Comparison of ENCODE assay signal across 17 cellular contexts in the genomic region with DNA sequence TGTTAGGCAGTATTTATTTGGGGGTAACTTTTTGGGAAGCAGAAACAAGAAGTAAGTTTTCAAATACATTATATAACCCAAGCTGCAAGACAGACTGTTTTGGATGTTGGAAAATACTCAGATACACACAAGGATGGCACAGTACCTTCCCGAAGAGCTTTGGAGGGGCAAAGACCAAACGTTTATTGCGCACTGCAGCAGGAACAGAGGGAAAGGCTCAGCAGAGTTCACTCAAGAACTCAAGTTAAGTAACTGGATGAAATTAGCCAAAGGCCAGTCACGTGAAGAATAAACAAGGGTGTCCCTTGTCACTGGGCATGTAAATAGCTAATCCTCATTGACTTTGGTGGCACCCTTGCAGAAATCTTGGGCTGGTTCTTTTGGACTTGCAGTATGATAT.
"Had no signal": no experiment of that assay in that cellular context is flagged by ENCODE, and none has a peak within 500 bp of the region (broad histone marks: within the 10 kb centered on the region; RNA-seq: fewer than 3 reads in every experiment).

No MANE protein-coding gene starts in this region.

- H3K9me3 Mint-ChIP-seq: activated CD4-positive, alpha-beta memory T cell treated with anti-CD3 and anti-CD28 coated beads, Interleukin-2, amount 10 ng/mL, durations not matched to agents 7 days and 5 days; activated CD4-positive, alpha-beta T cell treated with anti-CD3 and anti-CD28 coated beads, Interleukin-2, amount 10 ng/mL, durations not matched to agents 24 days and 14 days; activated naive CD4-positive, alpha-beta T cell treated with anti-CD3 and anti-CD28 coated beads, Interleukin-2, amount 50 U/mL, for 24 hours; central memory CD8-positive, alpha-beta T cell; naive thymus-derived CD8-positive, alpha-beta T cell; stimulated activated naive CD8-positive, alpha-beta T cell treated with anti-CD3 and anti-CD28 coated beads, Interleukin-15, amount 100 ng/mL, for 72 hours had no signal

- ATAC-seq: activated CD4-positive, CD25-positive, alpha-beta regulatory T cell treated with anti-CD3 and anti-CD28 coated beads, Interleukin-2, amount 50 U/mL, for 24 hours; heart right ventricle; naive thymus-derived CD8-positive, alpha-beta T cell; stimulated activated naive CD8-positive, alpha-beta T cell treated with anti-CD3 and anti-CD28 coated beads, Interleukin-15, amount 100 ng/mL, for 72 hours had no signal

- H3K36me3 ChIP-seq: colonic mucosa had no signal

- H3K27ac ChIP-seq: colonic mucosa, thoracic aorta, VCaP had no signal

- H3K4me3 Mint-ChIP-seq: activated CD4-positive, alpha-beta memory T cell treated with anti-CD3 and anti-CD28 coated beads, Interleukin-2, amount 10 ng/mL, durations not matched to agents 7 days and 5 days; activated CD4-positive, alpha-beta T cell treated with anti-CD3 and anti-CD28 coated beads, Interleukin-2, amount 10 ng/mL, durations not matched to agents 24 days and 14 days; activated naive CD4-positive, alpha-beta T cell treated with anti-CD3 and anti-CD28 coated beads, Interleukin-2, amount 50 U/mL, for 24 hours; central memory CD8-positive, alpha-beta T cell; stimulated activated naive CD8-positive, alpha-beta T cell treated with anti-CD3 and anti-CD28 coated beads, Interleukin-15, amount 100 ng/mL, for 72 hours had no signal

- DNase-seq: activated CD4-positive, alpha-beta memory T cell treated with anti-CD3 and anti-CD28 coated beads, Interleukin-2, amount 10 ng/mL, durations not matched to agents 7 days and 5 days; activated CD4-positive, alpha-beta T cell treated with anti-CD3 and anti-CD28 coated beads, Interleukin-2, amount 10 ng/mL, durations not matched to agents 24 days and 14 days; activated gamma-delta T cell treated with Interleukin-2 at 50 U/mL for 16 hours; activated T-cell treated with anti-CD3 and anti-CD28 coated beads, Interleukin-2, amount 50 U/mL, for 1 hour; colonic mucosa; heart right ventricle; islet precursor cell; naive thymus-derived CD8-positive, alpha-beta T cell; stimulated activated CD4-positive, alpha-beta T cell treated with anti-CD3 and anti-CD28 coated beads, Interleukin-1b, Interleukin-23, amount 100 ng/mL, for 48 hours; stimulated activated naive CD8-positive, alpha-beta T cell treated with anti-CD3 and anti-CD28 coated beads, Interleukin-15, amount 100 ng/mL, for 72 hours; upper lobe of left lung had no signal

- H3K27me3 Mint-ChIP-seq: activated CD4-positive, alpha-beta memory T cell treated with anti-CD3 and anti-CD28 coated beads, Interleukin-2, amount 10 ng/mL, durations not matched to agents 7 days and 5 days; activated CD4-positive, alpha-beta T cell treated with anti-CD3 and anti-CD28 coated beads, Interleukin-2, amount 10 ng/mL, durations not matched to agents 24 days and 14 days; activated naive CD4-positive, alpha-beta T cell treated with anti-CD3 and anti-CD28 coated beads, Interleukin-2, amount 50 U/mL, for 24 hours; central memory CD8-positive, alpha-beta T cell; stimulated activated naive CD8-positive, alpha-beta T cell treated with anti-CD3 and anti-CD28 coated beads, Interleukin-15, amount 100 ng/mL, for 72 hours had no signal

- H3K4me3 ChIP-seq: colonic mucosa, thoracic aorta, upper lobe of left lung had no signal

- H3K9me3 ChIP-seq: colonic mucosa, heart right ventricle, thoracic aorta, upper lobe of left lung had no signal

- H3K36me3 Mint-ChIP-seq: activated naive CD4-positive, alpha-beta T cell treated with anti-CD3 and anti-CD28 coated beads, Interleukin-2, amount 50 U/mL, for 24 hours had no signal

- H3K27ac Mint-ChIP-seq: activated CD4-positive, alpha-beta memory T cell treated with anti-CD3 and anti-CD28 coated beads, Interleukin-2, amount 10 ng/mL, durations not matched to agents 7 days and 5 days; activated CD4-positive, alpha-beta T cell treated with anti-CD3 and anti-CD28 coated beads, Interleukin-2, amount 10 ng/mL, durations not matched to agents 24 days and 14 days; activated naive CD4-positive, alpha-beta T cell treated with anti-CD3 and anti-CD28 coated beads, Interleukin-2, amount 50 U/mL, for 24 hours; progenitor cell of endocrine pancreas had no signal

- H3K27me3 ChIP-seq: colonic mucosa, heart right ventricle, upper lobe of left lung had no signal
